ENCODE assay signal across 8 cellular contexts in genomic region chr22:37259540-37260029, GRCh38. TPM values are rescaled to one million over a fixed set of nuclear protein-coding genes. Genes with fewer than 3 reads are reported as not detected.
A peak's percentile ranks its signal among the peaks of the same experiment; 100 is the strongest.
DNase-seq lines count a peak whose midpoint lies in the region; ATAC-seq and TF ChIP-seq lines count a peak whose summit lies in the region.

No MANE protein-coding gene starts in this region.

- no peak overlapping the region for H3K4me2 ChIP-seq in mesendoderm (ENCODE audit: low read length)

- WGBS in mesendoderm (ENCODE audit: extremely low coverage, insufficient coverage, low lambda C conversion rate) = no CpG with 5 or more reads among the region's 23 CpGs

- H2BK15ac ChIP-seq in mesendoderm (replicated peaks; ENCODE audit: low read depth) = no peak overlapping the region

- H2BK5ac ChIP-seq in mesendoderm (ENCODE audit: low read length) = no peak overlapping the region

- H2BK120ac ChIP-seq in mesendoderm (ENCODE audit: low read depth, low read length) = no peak overlapping the region

- DNase-seq in NCI-H2227 (lab: John Stamatoyannopoulos, UW; ENCODE audit: unreplicated experiment) (peak; percentile 30), NCI-H2227 treated with DMSO at 0.1 percent for 48 hours (lab: John Stamatoyannopoulos, UW) (no peak), astrocyte of the hippocampus (ENCODE audit: low read depth, low spot score) (peak; percentile 75), mesendoderm (peak; percentile 85), NCI-H2171 (lab: John Stamatoyannopoulos, UW) (no peak), tibial artery (no peak)

- H3K9me3 ChIP-seq in HUES48 (ENCODE audit: control insufficient read depth, insufficient read depth, low read length) (peaks cover 7% of the 10 kb centered on the region; the same call in 1 of the 2 replicates), tibial artery (peaks cover 0 to 14% (median 13%) of the 10 kb centered on the region in 3 donors)

- no peak overlapping the region for H3K27ac ChIP-seq in HUES48 (ENCODE audit: low read depth, low read length)
- H3K27ac ChIP-seq in mesendoderm (ENCODE audit: low read depth, low read length) = no peak overlapping the region
- H3K27ac ChIP-seq in tibial artery = no peak overlapping the region

- H3K4me1 ChIP-seq in HUES48 (ENCODE audit: control insufficient read depth, insufficient read depth, low read length) = peaks cover 9% of the 10 kb centered on the region; the same call in 1 of the 2 replicates
- H3K4me1 ChIP-seq in mesendoderm (ENCODE audit: control insufficient read depth, low read depth, low read length) = no peaks in the 10 kb centered on the region
- H3K4me1 ChIP-seq in tibial artery = no peaks in the 10 kb centered on the region

- H3K9ac ChIP-seq in HUES48 (ENCODE audit: low read depth, low read length) (no peak overlapping the region), mesendoderm (ENCODE audit: low read length) (peak overlapping the region; percentile 27)

- H4K8ac ChIP-seq in mesendoderm (ENCODE audit: low read depth, low read length) = no peak overlapping the region

- intact Hi-C loops in tibial artery (cut with DNase I; ENCODE audit: low total_unique reads) = no loop called here

- H3K27me3 ChIP-seq in HUES48 (ENCODE audit: control insufficient read depth, insufficient read depth, low read length) (peaks cover 13% of the 10 kb centered on the region), mesendoderm (ENCODE audit: insufficient read depth, low read length, poor library complexity) (no peaks in the 10 kb centered on the region), tibial artery (peaks cover 0 to 82% of the 10 kb centered on the region in 2 donors)

- ATAC-seq in HG02885 (IDR thresholded peaks at IDR 0.05; ENCODE audit: poor library complexity, unreplicated experiment) = no peak

- no peak for TF ChIP-seq CTCF in tibial artery (IDR thresholded peaks at IDR 0.05)

- no peaks in the 10 kb centered on the region for H3K79me2 ChIP-seq in mesendoderm (ENCODE audit: control insufficient read depth, insufficient read depth, low read length)

- no peak overlapping the region for H3K23ac ChIP-seq in mesendoderm (ENCODE audit: low read length)

- H3K4me3 ChIP-seq in HUES48 (ENCODE audit: low read depth, low read length) = peak overlapping the region; percentile 7; the same call in 1 of the 2 replicates
- no peak overlapping the region for H3K4me3 ChIP-seq in mesendoderm (ENCODE audit: low read length)
- H3K4me3 ChIP-seq in tibial artery = no peak overlapping the region

- H4K5ac ChIP-seq in mesendoderm (ENCODE audit: low read length) = no peak overlapping the region

- H3K36me3 ChIP-seq in HUES48 (ENCODE audit: control insufficient read depth, insufficient read depth, low read length) = no peaks in the 10 kb centered on the region
- H3K36me3 ChIP-seq in mesendoderm (ENCODE audit: control insufficient read depth, insufficient read depth, low read length) = no peaks in the 10 kb centered on the region
- H3K36me3 ChIP-seq in tibial artery = no peaks in the 10 kb centered on the region

- H3K56ac ChIP-seq in mesendoderm (ENCODE audit: low read length) = peak overlapping the region; percentile 44

- no peak overlapping the region for H3K18ac ChIP-seq in mesendoderm (ENCODE audit: low read length)

- H3K4ac ChIP-seq in mesendoderm (ENCODE audit: low read depth, low read length) = no peak overlapping the region

- H2AK5ac ChIP-seq in mesendoderm (ENCODE audit: low read length) = no peak overlapping the region

- no peaks in the 10 kb centered on the region for H3K79me1 ChIP-seq in mesendoderm (ENCODE audit: low read length)

RNA-seq across cellular contexts. Expression of gene RAC2, which starts 15.5 kb away (rescaled TPM):
- polyA plus RNA-seq in mesendoderm (2013, experiment 1 of 2) = 4.6 TPM
- 4.7 TPM for polyA plus RNA-seq in mesendoderm (2013, experiment 2 of 2)

RNA-seq across cellular contexts. Expression of gene CYTH4, which starts 22.7 kb away (rescaled TPM):
- polyA plus RNA-seq in mesendoderm (2013, experiment 1 of 2) = not detected
- polyA plus RNA-seq in mesendoderm (2013, experiment 2 of 2) = not detected

RNA-seq across cellular contexts. Expression of gene SSTR3, which starts 47.3 kb away (rescaled TPM):
- 0.03 TPM for polyA plus RNA-seq in mesendoderm (2013, experiment 1 of 2)
- 0.01 TPM for polyA plus RNA-seq in mesendoderm (2013, experiment 2 of 2)

Comparison
In these comparisons a context has a peak if more than half of its experiments do, and no peak if none do; other contexts are left out.
1. DNase-seq: peak in NCI-H2227 (single experiment), astrocyte of the hippocampus (single experiment) and mesendoderm (single experiment); none in NCI-H2227 treated with DMSO at 0.1 percent for 48 hours (single experiment), NCI-H2171 (single experiment) and tibial artery (0 of 2).